In the genomic region with DNA sequence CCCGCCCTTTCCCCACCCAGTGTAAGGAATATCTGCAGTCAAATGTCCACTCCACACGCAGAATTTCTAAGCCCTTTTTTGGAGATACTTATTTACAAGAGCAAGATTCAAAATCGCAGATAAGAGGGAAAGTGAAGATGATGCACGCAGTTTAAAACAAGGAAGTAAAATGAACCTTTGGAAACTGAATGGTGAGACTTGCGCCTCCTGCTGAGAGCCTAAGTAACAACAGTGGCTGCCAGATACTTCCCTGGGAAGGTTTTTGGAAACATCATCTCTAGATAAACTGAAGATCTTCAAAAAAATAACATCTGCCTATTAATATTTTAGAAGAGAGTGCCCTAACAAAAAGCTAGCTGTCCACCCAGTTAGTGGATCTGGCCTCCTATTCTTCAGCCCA, we compare ENCODE assay signal across 19 cellular contexts.
DNase-seq lines count a peak whose midpoint lies in the region; ATAC-seq and TF ChIP-seq lines count a peak whose summit lies in the region.
"Had no signal": no experiment of that assay in that cellular context is flagged by ENCODE, and none has a peak within 500 bp of the region (broad histone marks: within the 10 kb centered on the region; RNA-seq: fewer than 3 reads in every experiment).

No MANE protein-coding gene starts in this region.

- DNase-seq in SK-N-SH (no peak), NT2/D1 (ENCODE audit: low read depth, low spot score) (peak; percentile 13), endodermal cell (peak; percentile 65), NCI-H345 (lab: John Stamatoyannopoulos, UW) (no peak), glomerular visceral epithelial cell (ENCODE audit: extremely low spot score) (no peak)
- DNase-seq in activated CD4-positive, CD25-positive, alpha-beta regulatory T cell (lab: John Stamatoyannopoulos, UW): no peak
- DNase-seq: activated CD4-positive, alpha-beta T cell treated with anti-CD3 and anti-CD28 coated beads, Interleukin-2, amount 50 U/mL, for 48 hours; activated T-cell treated with anti-CD3 and anti-CD28 coated beads, Interleukin-2, amount 50 U/mL, for 4 hours; DND-41; naive thymus-derived CD4-positive, alpha-beta T cell; NCI-H1092 treated with DMSO at 0.1 percent for 48 hours; thyroid gland had no signal

- no peaks in the 10 kb centered on the region; the same call in 1 of the 2 replicates for H3K9me2 ChIP-seq in SK-N-SH

- H2AFZ ChIP-seq in SK-N-SH (ENCODE audit: low read depth): no peak overlapping the region

- H3K4me3 ChIP-seq in SK-N-SH (ENCODE audit: low read depth in 2 of 2, low read length in 1 of 2): no peak overlapping the region
- H3K4me3 ChIP-seq in NT2/D1 (ENCODE audit: insufficient read length, low read depth): no peak overlapping the region
- no peak overlapping the region for H3K4me3 ChIP-seq in endodermal cell (ENCODE audit: low read length)
- H3K4me3 ChIP-seq: HAP-1, prostate gland, thyroid gland had no signal

- no peaks in the 10 kb centered on the region for H3K79me2 ChIP-seq in SK-N-SH (ENCODE audit: insufficient read depth)

- no peaks in the 10 kb centered on the region for H4K20me1 ChIP-seq in SK-N-SH (ENCODE audit: insufficient read depth)

- TF ChIP-seq EP300 in SK-N-SH (IDR thresholded peaks at IDR 0.05; ENCODE audit: borderline replicate concordance in 1 of 2, low read depth in 1 of 2, low read length in 1 of 2): no peak

- CTCF ChIA-PET in SK-N-SH (lab: Yijun Ruan, JAX): no interaction called here

- H3K27me3 Mint-ChIP-seq in endodermal cell (ENCODE audit: insufficient read depth): no peaks in the 10 kb centered on the region
- H3K27me3 Mint-ChIP-seq: activated naive CD4-positive, alpha-beta T cell treated with anti-CD3 and anti-CD28 coated beads, Interleukin-2, amount 50 U/mL, for 24 hours; dendritic cell treated with granulocyte-macrophage colony-stimulating factor and Interleukin-4, amounts not matched to agents 40 ng/mL and 50 ng/mL, for 4 days; naive thymus-derived CD4-positive, alpha-beta T cell had no signal

- WGBS in SK-N-SH (ENCODE audit: low lambda C conversion rate): 73% methylated on average over 5 of the region's 5 CpGs
- WGBS in endodermal cell (ENCODE audit: insufficient coverage in 1 of 2, insufficient read length in 1 of 2), 2 experiments: 37 to 72% methylated on average over 2 to 5 of the region's 5 CpGs

- TF ChIP-seq CTCF in SK-N-SH (IDR thresholded peaks at IDR 0.05) (peak; percentile 29; the same call in 1 of the 2 replicates), endodermal cell (conservative IDR thresholded peaks at IDR 0.05) (peak; percentile 77)

- no peaks in the 10 kb centered on the region for H3K9me3 ChIP-seq in SK-N-SH
- H3K9me3 ChIP-seq in NT2/D1 (ENCODE audit: insufficient read depth, low read length): no peaks in the 10 kb centered on the region
- no peaks in the 10 kb centered on the region for H3K9me3 ChIP-seq in endodermal cell (ENCODE audit: control insufficient read depth, low read length)
- H3K9me3 ChIP-seq: HAP-1, prostate gland, thyroid gland had no signal

- POLR2A ChIA-PET in SK-N-SH (lab: Yijun Ruan, JAX): no interaction called here

- H3K4me1 ChIP-seq in SK-N-SH (ENCODE audit: control insufficient read depth in 1 of 2, insufficient read depth in 2 of 2, low read depth in 1 of 2, low read length in 1 of 2) (no peaks in the 10 kb centered on the region; a peak in 2 of 4 replicates), NT2/D1 (ENCODE audit: insufficient read depth, insufficient read length) (no peaks in the 10 kb centered on the region), endodermal cell (ENCODE audit: control insufficient read depth, insufficient read depth, low read length) (no peaks in the 10 kb centered on the region)
- H3K4me1 ChIP-seq: HAP-1, prostate gland, thyroid gland had no signal

- ATAC-seq in SK-N-SH treated with all-trans-retinoic acid at 6 μM for 48 hours (no peak), HG02885 (IDR thresholded peaks at IDR 0.05; ENCODE audit: poor library complexity, unreplicated experiment) (no peak)
- ATAC-seq: activated T-cell treated with anti-CD3 and anti-CD28 coated beads, Interleukin-2, amount 50 U/mL, for 4 hours; naive thymus-derived CD4-positive, alpha-beta T cell had no signal

- H3K27me3 ChIP-seq in SK-N-SH (ENCODE audit: insufficient read depth) (no peaks in the 10 kb centered on the region), NT2/D1 (ENCODE audit: insufficient read depth, insufficient read length) (no peaks in the 10 kb centered on the region), endodermal cell (ENCODE audit: control insufficient read depth, insufficient read depth, low read length, poor library complexity, severe bottlenecking) (no peaks in the 10 kb centered on the region)
- H3K27me3 ChIP-seq: thyroid gland had no signal

- H3K27ac Mint-ChIP-seq in endodermal cell: no peak overlapping the region
- H3K27ac Mint-ChIP-seq: activated naive CD4-positive, alpha-beta T cell treated with anti-CD3 and anti-CD28 coated beads, Interleukin-2, amount 50 U/mL, for 24 hours; CD14-positive monocyte; dendritic cell treated with granulocyte-macrophage colony-stimulating factor and Interleukin-4, amounts not matched to agents 40 ng/mL and 50 ng/mL, for 4 days; naive thymus-derived CD4-positive, alpha-beta T cell had no signal

- no peak overlapping the region for H3K4me2 ChIP-seq in SK-N-SH

- H3K4me3 Mint-ChIP-seq in endodermal cell: no peak overlapping the region
- H3K4me3 Mint-ChIP-seq: activated naive CD4-positive, alpha-beta T cell treated with anti-CD3 and anti-CD28 coated beads, Interleukin-2, amount 50 U/mL, for 24 hours; activated T-cell treated with anti-CD3 and anti-CD28 coated beads, Interleukin-2, amount 50 U/mL, for 4 hours; CD14-positive monocyte; dendritic cell treated with granulocyte-macrophage colony-stimulating factor and Interleukin-4, amounts not matched to agents 40 ng/mL and 50 ng/mL, for 4 days; naive thymus-derived CD4-positive, alpha-beta T cell had no signal

- peaks cover 1% of the 10 kb centered on the region for H3K9me3 Mint-ChIP-seq in endodermal cell
- H3K9me3 Mint-ChIP-seq: activated naive CD4-positive, alpha-beta T cell treated with anti-CD3 and anti-CD28 coated beads, Interleukin-2, amount 50 U/mL, for 24 hours; dendritic cell treated with granulocyte-macrophage colony-stimulating factor and Interleukin-4, amounts not matched to agents 40 ng/mL and 50 ng/mL, for 4 days had no signal

- peaks cover 5% of the 10 kb centered on the region for H3K4me1 Mint-ChIP-seq in endodermal cell
- H3K4me1 Mint-ChIP-seq: activated naive CD4-positive, alpha-beta T cell treated with anti-CD3 and anti-CD28 coated beads, Interleukin-2, amount 50 U/mL, for 24 hours; CD14-positive monocyte; naive thymus-derived CD4-positive, alpha-beta T cell had no signal

- H3K36me3 ChIP-seq in SK-N-SH (replicated peaks in 1 of 2; ENCODE audit: control insufficient read depth in 1 of 2, insufficient read depth in 2 of 2, low read length in 1 of 2) (no peaks in the 10 kb centered on the region), NT2/D1 (ENCODE audit: insufficient read depth, insufficient read length, low read length) (no peaks in the 10 kb centered on the region), endodermal cell (ENCODE audit: control insufficient read depth, insufficient read depth, low read length) (no peaks in the 10 kb centered on the region)
- H3K36me3 ChIP-seq: HAP-1, prostate gland, thyroid gland had no signal

- no peak overlapping the region for H3K27ac ChIP-seq in SK-N-SH (ENCODE audit: low read depth in 2 of 2, low read length in 1 of 2)
- H3K27ac ChIP-seq in endodermal cell (ENCODE audit: low read depth, low read length): no peak overlapping the region
- H3K27ac ChIP-seq: prostate gland, thyroid gland had no signal

- H3K9ac ChIP-seq in SK-N-SH: no peak overlapping the region
- no peak overlapping the region for H3K9ac ChIP-seq in NT2/D1 (ENCODE audit: insufficient read length, low read depth)
- H3K9ac ChIP-seq in endodermal cell (ENCODE audit: extremely low read depth, low read length, poor library complexity, severe bottlenecking): no peak overlapping the region

- H3K36me3 Mint-ChIP-seq in endodermal cell (ENCODE audit: low read depth): no peaks in the 10 kb centered on the region
- H3K36me3 Mint-ChIP-seq: activated naive CD4-positive, alpha-beta T cell treated with anti-CD3 and anti-CD28 coated beads, Interleukin-2, amount 50 U/mL, for 24 hours; CD14-positive monocyte; naive thymus-derived CD4-positive, alpha-beta T cell had no signal

- no peaks in the 10 kb centered on the region for H3F3A ChIP-seq in SK-N-SH (replicated peaks; ENCODE audit: insufficient read depth)

- TF ChIP-seq RAD21 in SK-N-SH (IDR thresholded peaks at IDR 0.05; ENCODE audit: low read length): no peak

TF ChIP-seq in SK-N-SH, 30 proteins besides CTCF, POLR2A, EP300 and RAD21:
- TF ChIP-seq, protein P1, sequence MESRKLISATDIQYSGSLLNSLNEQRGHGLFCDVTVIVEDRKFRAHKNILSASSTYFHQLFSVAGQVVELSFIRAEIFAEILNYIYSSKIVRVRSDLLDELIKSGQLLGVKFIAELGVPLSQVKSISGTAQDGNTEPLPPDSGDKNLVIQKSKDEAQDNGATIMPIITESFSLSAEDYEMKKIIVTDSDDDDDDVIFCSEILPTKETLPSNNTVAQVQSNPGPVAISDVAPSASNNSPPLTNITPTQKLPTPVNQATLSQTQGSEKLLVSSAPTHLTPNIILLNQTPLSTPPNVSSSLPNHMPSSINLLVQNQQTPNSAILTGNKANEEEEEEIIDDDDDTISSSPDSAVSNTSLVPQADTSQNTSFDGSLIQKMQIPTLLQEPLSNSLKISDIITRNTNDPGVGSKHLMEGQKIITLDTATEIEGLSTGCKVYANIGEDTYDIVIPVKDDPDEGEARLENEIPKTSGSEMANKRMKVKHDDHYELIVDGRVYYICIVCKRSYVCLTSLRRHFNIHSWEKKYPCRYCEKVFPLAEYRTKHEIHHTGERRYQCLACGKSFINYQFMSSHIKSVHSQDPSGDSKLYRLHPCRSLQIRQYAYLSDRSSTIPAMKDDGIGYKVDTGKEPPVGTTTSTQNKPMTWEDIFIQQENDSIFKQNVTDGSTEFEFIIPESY (IDR thresholded peaks at IDR 0.05; ENCODE audit: borderline replicate concordance, low read depth): no peak

TF ChIP-seq in SK-N-SH treated with all-trans-retinoic acid at 6 μM for 48 hours, 23 proteins besides CTCF, POLR2A, EP300 and RAD21 (continues in another document):
- TF ChIP-seq ZFP3 (CRISPR knock-in tag; IDR thresholded peaks at IDR 0.05): no peak
- TF ChIP-seq GLIS3 (CRISPR knock-in tag; IDR thresholded peaks at IDR 0.05): no peak
- no peak for TF ChIP-seq ZNF8 (CRISPR knock-in tag; IDR thresholded peaks at IDR 0.05)

Comparison
In these comparisons a context has a peak if more than half of its experiments do, and no peak if none do; other contexts are left out.
1. DNase-seq: peak in NT2/D1 (single experiment) and endodermal cell (single experiment); none in SK-N-SH (single experiment), NCI-H345 (single experiment), glomerular visceral epithelial cell (single experiment) and activated CD4-positive, CD25-positive, alpha-beta regulatory T cell (0 of 4).